Comparison of ENCODE assay signal across 22 cellular contexts in genomic region chr9:124428751-124429529, GRCh38. TPM values are rescaled to one million over a fixed set of nuclear protein-coding genes. Genes with fewer than 3 reads are reported as not detected.
DNase-seq lines count a peak whose midpoint lies in the region; ATAC-seq lines count a peak whose summit lies in the region.
"Had no signal": no experiment of that assay in that cellular context is flagged by ENCODE, and none has a peak within 500 bp of the region (broad histone marks: within the 10 kb centered on the region; RNA-seq: fewer than 3 reads in every experiment).

No MANE protein-coding gene starts in this region.

- DNase-seq in DMS153 treated with DMSO at 0.1 percent for 48 hours (lab: John Stamatoyannopoulos, UW; ENCODE audit: unreplicated experiment) (peak; percentile 42), NCI-H2029 treated with DMSO at 0.1 percent for 48 hours (lab: John Stamatoyannopoulos, UW) (peak; percentile 72), RPMI7951 (ENCODE audit: low read depth) (peak; percentile 21), medulla oblongata (ENCODE audit: extremely low spot score) (peak; percentile 29)
- no peak for DNase-seq in CD8-positive, alpha-beta memory T cell
- DNase-seq: activated CD4-positive, alpha-beta T cell treated with anti-CD3 and anti-CD28 coated beads, Interleukin-2, amount 50 U/mL, for 4 hours; activated naive CD4-positive, alpha-beta T cell; gastrocnemius medialis; Karpas-422; kidney glomerular epithelial cell; NCI-H1436 treated with DMSO at 0.1 percent for 48 hours; NCI-H526; T-helper 2 cell; thyroid gland had no signal

- peaks cover 12 to 13% of the 10 kb centered on the region in 2 donors for H3K27me3 Mint-ChIP-seq in CD8-positive, alpha-beta memory T cell

- no peaks in the 10 kb centered on the region for H3K4me1 Mint-ChIP-seq in CD8-positive, alpha-beta memory T cell
- H3K4me1 Mint-ChIP-seq: mesothelial cell of epicardium, neural crest cell had no signal

- no peak overlapping the region for H3K27ac ChIP-seq in CD8-positive, alpha-beta memory T cell (ENCODE audit: low read depth, low read length)
- H3K27ac ChIP-seq: gastrocnemius medialis, thyroid gland, VCaP had no signal

- ATAC-seq in HG02981 (IDR thresholded peaks at IDR 0.05; ENCODE audit: unreplicated experiment): no peak
- no peak for ATAC-seq in GM18907 (IDR thresholded peaks at IDR 0.05; ENCODE audit: unreplicated experiment)
- no peak for ATAC-seq in HG02973 (IDR thresholded peaks at IDR 0.05; ENCODE audit: unreplicated experiment)

- no peak overlapping the region for H3K4me3 ChIP-seq in CD8-positive, alpha-beta memory T cell (ENCODE audit: low read length)
- H3K4me3 ChIP-seq: thyroid gland had no signal

- H3K36me3 Mint-ChIP-seq in CD8-positive, alpha-beta memory T cell: no peaks in the 10 kb centered on the region
- H3K36me3 Mint-ChIP-seq: mesothelial cell of epicardium had no signal

- H3K36me3 ChIP-seq in CD8-positive, alpha-beta memory T cell (ENCODE audit: insufficient read depth, low read length): no peaks in the 10 kb centered on the region
- H3K36me3 ChIP-seq: gastrocnemius medialis, thyroid gland had no signal

- POLR2A ChIA-PET in CD8-positive, alpha-beta memory T cell (lab: Charles Lee): no interaction called here

- H3K4me3 Mint-ChIP-seq in CD8-positive, alpha-beta memory T cell: no peak overlapping the region
- H3K4me3 Mint-ChIP-seq: mesothelial cell of epicardium, neural crest cell had no signal

- no peaks in the 10 kb centered on the region for H3K4me1 ChIP-seq in CD8-positive, alpha-beta memory T cell (ENCODE audit: insufficient read depth, low read length)
- H3K4me1 ChIP-seq: gastrocnemius medialis, thyroid gland had no signal

- CTCF ChIA-PET in CD8-positive, alpha-beta memory T cell (lab: Charles Lee): no interaction called here

- no peaks in the 10 kb centered on the region for H3K9me3 Mint-ChIP-seq in CD8-positive, alpha-beta memory T cell
- H3K9me3 Mint-ChIP-seq: mesothelial cell of epicardium, neural crest cell had no signal

- no peaks in the 10 kb centered on the region for H3K27me3 ChIP-seq in CD8-positive, alpha-beta memory T cell (ENCODE audit: insufficient read depth, low read length, poor library complexity, severe bottlenecking)
- H3K27me3 ChIP-seq: gastrocnemius medialis, thyroid gland had no signal

- no peaks in the 10 kb centered on the region for H3K9me3 ChIP-seq in CD8-positive, alpha-beta memory T cell (ENCODE audit: low read length)
- H3K9me3 ChIP-seq: gastrocnemius medialis, thyroid gland had no signal

- H3K27ac Mint-ChIP-seq in CD8-positive, alpha-beta memory T cell: no peak overlapping the region
- H3K27ac Mint-ChIP-seq: mesothelial cell of epicardium had no signal

RNA-seq across cellular contexts. Expression of gene PSMB7, which starts 13.7 kb away (rescaled TPM):
- 259 and 268 TPM in 2 replicates for total RNA-seq in RPMI7951 (2014; rRNA removed; shearing (Covaris generic))
- total RNA-seq in CD8-positive, alpha-beta memory T cell: 100 to 1,000 TPM; 215 TPM
- polyA plus RNA-seq in CD8-positive, alpha-beta memory T cell: 161 TPM

RNA-seq across cellular contexts. Expression of gene ADGRD2, which starts 21.3 kb away (rescaled TPM):
- total RNA-seq in RPMI7951 (2014; rRNA removed; shearing (Covaris generic)): not detected in 2 replicates
- not detected for total RNA-seq in CD8-positive, alpha-beta memory T cell
- not detected for polyA plus RNA-seq in CD8-positive, alpha-beta memory T cell
- total RNA-seq: gastrocnemius medialis, OCI-LY7, renal cortical epithelial cell, thyroid gland had no signal

Comparison
In these comparisons a context has a peak if more than half of its experiments do, and no peak if none do; other contexts are left out.
1. DNase-seq: peak in DMS153 treated with DMSO at 0.1 percent for 48 hours (single experiment), NCI-H2029 treated with DMSO at 0.1 percent for 48 hours (single experiment), RPMI7951 (single experiment) and medulla oblongata (single experiment); none in CD8-positive, alpha-beta memory T cell (0 of 5).